ENCODE assay signal across 11 cellular contexts in the genomic region with DNA sequence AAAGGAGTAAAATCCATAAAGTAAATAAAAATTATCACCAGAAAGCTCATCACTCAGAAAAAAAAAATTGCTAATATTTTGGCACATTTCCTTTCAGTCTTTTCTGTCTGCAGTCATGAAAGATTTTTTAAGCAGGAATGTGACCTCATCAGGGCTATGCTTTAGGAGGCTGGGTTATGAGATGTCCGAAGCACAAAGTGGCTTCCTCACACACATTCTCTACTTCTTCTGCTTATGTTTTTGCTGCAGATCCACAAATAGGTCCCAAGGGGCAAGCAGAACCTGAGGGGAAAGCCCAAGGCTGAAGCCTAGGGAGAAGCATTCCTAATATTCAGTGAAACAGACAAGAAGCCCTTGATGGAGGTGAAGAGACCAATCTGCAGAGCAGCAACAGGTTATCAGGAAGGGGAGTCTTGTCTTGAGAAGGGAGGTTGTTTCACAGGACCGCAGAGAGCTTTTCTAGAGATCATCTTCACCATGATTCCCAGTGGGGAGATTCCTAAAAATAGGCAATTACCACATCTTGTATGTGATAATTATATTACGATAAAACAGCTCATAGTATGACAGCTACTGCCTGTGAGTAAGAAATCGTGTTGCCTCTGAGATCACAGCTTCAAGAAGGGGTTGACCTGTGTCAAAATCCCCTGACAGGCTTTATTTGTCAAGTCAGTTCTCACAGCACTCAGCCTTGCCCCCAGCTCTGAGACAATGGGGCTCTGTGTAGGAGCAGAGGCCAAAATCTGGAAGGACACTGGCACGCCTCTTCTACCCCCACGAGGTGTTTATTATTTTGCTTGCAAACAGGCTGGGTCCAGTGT.
DNase-seq lines count a peak whose midpoint lies in the region; ATAC-seq and TF ChIP-seq lines count a peak whose summit lies in the region.
"Had no signal": no experiment of that assay in that cellular context is flagged by ENCODE, and none has a peak within 500 bp of the region (broad histone marks: within the 10 kb centered on the region; RNA-seq: fewer than 3 reads in every experiment).

No MANE protein-coding gene starts in this region.

- POLR2A ChIA-PET in HEK293 (lab: Yijun Ruan, JAX), result no interaction called here

- no peak overlapping the region for H3K27ac ChIP-seq in HEK293 (ENCODE audit: extremely low read depth, low read depth, low read length)
- peak overlapping the region in 1 of 2 donors; percentile 9 for H3K27ac ChIP-seq in left lung
- no peak overlapping the region for H3K27ac ChIP-seq in thoracic aorta

- no peaks in the 10 kb centered on the region for H3K27me3 ChIP-seq in left lung
- H3K27me3 ChIP-seq in thoracic aorta (replicated peaks; ENCODE audit: insufficient read depth), result no peaks in the 10 kb centered on the region

- H3K4me3 ChIP-seq in HEK293 (ENCODE audit: low read depth, low read length) (no peak overlapping the region), choroid plexus epithelial cell (ENCODE audit: low read depth, low read length) (no peak overlapping the region), left lung (no peak overlapping the region), thoracic aorta (peak overlapping the region; percentile 0)

- CTCF ChIA-PET in HEK293 (lab: Yijun Ruan, JAX), result interaction anchor here (0.6 to 1.8 kb wide), 8 partner anchors 9 to 776 kb away, joined by 3 to 7 read pairs (median 3); no protein-coding TSS in a partner anchor

- TF ChIP-seq CTCF in HEK293 (tag by site-specific recombination; IDR thresholded peaks at IDR 0.05), result no peak
- no peak for TF ChIP-seq CTCF in choroid plexus epithelial cell (conservative IDR thresholded peaks at IDR 0.05; ENCODE audit: low read depth, low read length)
- no peak for TF ChIP-seq CTCF in left lung (IDR thresholded peaks at IDR 0.05)
- TF ChIP-seq CTCF in thoracic aorta (IDR thresholded peaks at IDR 0.05), result no peak

- no peaks in the 10 kb centered on the region for H3K36me3 ChIP-seq in HEK293 (ENCODE audit: control insufficient read depth in 2 of 2, insufficient read depth in 1 of 2, low read length in 2 of 2)
- no peaks in the 10 kb centered on the region for H3K36me3 ChIP-seq in left lung
- no peaks in the 10 kb centered on the region for H3K36me3 ChIP-seq in thoracic aorta

- no peaks in the 10 kb centered on the region for H3K9me3 ChIP-seq in HEK293 (ENCODE audit: control insufficient read depth, insufficient read depth, low read depth, low read length)
- H3K9me3 ChIP-seq in left lung, result no peaks in the 10 kb centered on the region
- H3K9me3 ChIP-seq in thoracic aorta, result no peaks in the 10 kb centered on the region

- H3K4me1 ChIP-seq in HEK293 (ENCODE audit: control insufficient read depth, insufficient read depth, low read length) (peaks cover 22% of the 10 kb centered on the region), left lung (peaks cover 0 to 52% of the 10 kb centered on the region in 2 donors), thoracic aorta (ENCODE audit: control insufficient read depth in 1 of 2, low read depth in 2 of 2) (peaks cover 0 to 9% of the 10 kb centered on the region in 2 donors)

- ATAC-seq in left lung (peak; percentile 28), thoracic aorta (ENCODE audit: insufficient number of reproducible peaks, low FRiP score, low read depth) (no peak), GM19452 (IDR thresholded peaks at IDR 0.05; ENCODE audit: unreplicated experiment) (no peak), GM19035 (IDR thresholded peaks at IDR 0.05; ENCODE audit: unreplicated experiment) (no peak)
- ATAC-seq: activated T-cell treated with anti-CD3 and anti-CD28 coated beads, Interleukin-2, amount 50 U/mL, for 4 hours had no signal

- intact Hi-C loops in left lung (cut with DNase I), result no loop called here

- DNase-seq in choroid plexus epithelial cell (ENCODE audit: low read depth), result peak; percentile 61
- DNase-seq in left lung, result no peak
- no peak for DNase-seq in thoracic aorta (ENCODE audit: low spot score)
- DNase-seq in MV-4-11 (lab: John Stamatoyannopoulos, UW), result no peak
- no peak for DNase-seq in SIG-M5 treated with dmso at 0.1 percent for 504 hours (lab: John Stamatoyannopoulos, UW; ENCODE audit: unreplicated experiment)
- DNase-seq: activated T-cell treated with anti-CD3 and anti-CD28 coated beads, Interleukin-2, amount 50 U/mL, for 4 hours; NCI-H524 treated with DMSO at 0.1 percent for 48 hours; T-helper 2 cell had no signal

TF ChIP-seq in HEK293, 187 proteins besides CTCF, POLR2A, EP300 and RAD21:
- TF ChIP-seq ZNF629 (tag by site-specific recombination; IDR thresholded peaks at IDR 0.05) (peak; percentile 35; the same call in 1 of the 2 replicates), SCRT1 (tag by site-specific recombination; IDR thresholded peaks at IDR 0.05; ENCODE audit: borderline replicate concordance) (peak; percentile 74), ZNF10 (tag by site-specific recombination; IDR thresholded peaks at IDR 0.05) (peak; percentile 85), SCRT2 (tag by site-specific recombination; IDR thresholded peaks at IDR 0.05) (peak; percentile 96), OSR2 (tag by site-specific recombination; IDR thresholded peaks at IDR 0.05) (no peak), SP7 (tag by site-specific recombination; IDR thresholded peaks at IDR 0.05) (peak; percentile 62; the same call in 1 of the 2 replicates), ZEB2 (tag by site-specific recombination; IDR thresholded peaks at IDR 0.05) (peak; percentile 59; the same call in 1 of the 2 replicates), ZNF785 (tag by site-specific recombination; IDR thresholded peaks at IDR 0.05) (no peak), ZNF654 (tag by site-specific recombination; IDR thresholded peaks at IDR 0.05; ENCODE audit: low read depth) (no peak), ZNF76 (tag by site-specific recombination; IDR thresholded peaks at IDR 0.05; ENCODE audit: borderline replicate concordance, low read depth) (no peak)
- TF ChIP-seq, protein P1, sequence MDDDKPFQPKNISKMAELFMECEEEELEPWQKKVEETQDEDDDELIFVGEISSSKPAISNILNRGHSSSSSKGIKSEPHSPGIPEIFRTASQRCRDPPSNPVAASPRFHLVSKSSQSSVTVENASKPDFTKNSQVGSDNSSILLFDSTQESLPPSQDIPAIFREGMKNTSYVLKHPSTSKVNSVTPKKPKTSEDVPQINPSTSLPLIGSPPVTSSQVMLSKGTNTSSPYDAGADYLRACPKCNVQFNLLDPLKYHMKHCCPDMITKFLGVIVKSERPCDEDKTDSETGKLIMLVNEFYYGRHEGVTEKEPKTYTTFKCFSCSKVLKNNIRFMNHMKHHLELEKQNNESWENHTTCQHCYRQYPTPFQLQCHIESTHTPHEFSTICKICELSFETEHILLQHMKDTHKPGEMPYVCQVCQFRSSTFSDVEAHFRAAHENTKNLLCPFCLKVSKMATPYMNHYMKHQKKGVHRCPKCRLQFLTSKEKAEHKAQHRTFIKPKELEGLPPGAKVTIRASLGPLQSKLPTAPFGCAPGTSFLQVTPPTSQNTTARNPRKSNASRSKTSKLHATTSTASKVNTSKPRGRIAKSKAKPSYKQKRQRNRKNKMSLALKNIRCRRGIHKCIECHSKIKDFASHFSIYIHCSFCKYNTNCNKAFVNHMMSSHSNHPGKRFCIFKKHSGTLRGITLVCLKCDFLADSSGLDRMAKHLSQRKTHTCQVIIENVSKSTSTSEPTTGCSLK (tag by site-specific recombination; IDR thresholded peaks at IDR 0.05), result no peak
